In genomic region chr11:103683581-103683980, GRCh38 we compare ENCODE assay signal across 14 cellular contexts.
A peak's percentile ranks its signal among the peaks of the same experiment; 100 is the strongest.
DNase-seq lines count a peak whose midpoint lies in the region; ATAC-seq, FAIRE-seq and TF ChIP-seq lines count a peak whose summit lies in the region.
"Had no signal": no experiment of that assay in that cellular context is flagged by ENCODE, and none has a peak within 500 bp of the region (broad histone marks: within the 10 kb centered on the region; RNA-seq: fewer than 3 reads in every experiment).

No MANE protein-coding gene starts in this region.

- H3F3A ChIP-seq in GM23248 (ENCODE audit: insufficient read depth) (peaks cover 18% of the 10 kb centered on the region; the same call in 1 of the 2 replicates), SK-N-SH (replicated peaks; ENCODE audit: insufficient read depth) (no peaks in the 10 kb centered on the region)

- no peaks in the 10 kb centered on the region for H3K36me3 Mint-ChIP-seq in stimulated activated effector memory CD8-positive, alpha-beta T cell treated with anti-CD3 and anti-CD28 coated beads, Interleukin-12 subunit alpha, Interleukin-12 subunit beta, amount 100 ng/mL, for 72 hours
- H3K36me3 Mint-ChIP-seq: CD8-positive, alpha-beta T cell had no signal

- no peaks in the 10 kb centered on the region for H4K20me1 ChIP-seq in GM23248 (ENCODE audit: insufficient read depth)
- no peaks in the 10 kb centered on the region for H4K20me1 ChIP-seq in SK-N-SH (ENCODE audit: insufficient read depth)

- H3K27me3 ChIP-seq in GM23248 (replicated peaks; ENCODE audit: insufficient read depth) (no peaks in the 10 kb centered on the region), adipocyte (replicated peaks; ENCODE audit: control insufficient read depth, insufficient read depth, low read length) (no peaks in the 10 kb centered on the region), SK-N-SH (ENCODE audit: insufficient read depth) (no peaks in the 10 kb centered on the region)

- H2AFZ ChIP-seq in GM23248 (no peak overlapping the region), SK-N-SH (ENCODE audit: low read depth) (no peak overlapping the region)

- TF ChIP-seq RAD21 in SK-N-SH (IDR thresholded peaks at IDR 0.05; ENCODE audit: low read length) = no peak

- in situ Hi-C loops in GM23248 (cut with MboI) = loop anchor here (10.0 to 25.0 kb wide), 2 partner anchors 481 to 654 kb away; partner anchors contain the start of gene PDGFD

- TF ChIP-seq CTCF in fibroblast of mammary gland (conservative IDR thresholded peaks at IDR 0.05; ENCODE audit: control insufficient read depth, insufficient read depth, low read depth, low read length) (no peak), SK-N-SH (IDR thresholded peaks at IDR 0.05) (no peak)

- no peaks in the 10 kb centered on the region for H3K9me2 ChIP-seq in GM23248 (ENCODE audit: insufficient read depth)
- no peaks in the 10 kb centered on the region for H3K9me2 ChIP-seq in SK-N-SH

- H3K27ac ChIP-seq in GM23248 = no peak overlapping the region
- no peak overlapping the region for H3K27ac ChIP-seq in SK-N-SH (ENCODE audit: low read depth in 2 of 2, low read length in 1 of 2)

- peak; percentile 55 for DNase-seq in GM23248
- no peak for DNase-seq in adipocyte (ENCODE audit: low read depth)
- DNase-seq in fibroblast of mammary gland (ENCODE audit: low read depth) = peak; percentile 76
- no peak for DNase-seq in stimulated activated effector memory CD8-positive, alpha-beta T cell treated with anti-CD3 and anti-CD28 coated beads, Interleukin-12 subunit alpha, Interleukin-12 subunit beta, amount 100 ng/mL, for 72 hours (ENCODE audit: low spot score in 2 of 2)
- no peak for DNase-seq in SK-N-SH
- DNase-seq in frontal cortex (ENCODE audit: low spot score in 2 of 2) = no peak
- DNase-seq in NK-92 treated with Interleukin-12 subunit alpha and Interleukin-12 subunit beta, amount 100 ng/mL, for 24 hours (lab: John Stamatoyannopoulos, UW) = no peak
- DNase-seq: CD8-positive, alpha-beta T cell; DND-41; H7; MV-4-11; NCI-H1436 treated with DMSO at 0.1 percent for 48 hours; NCI-H524 treated with DMSO at 0.1 percent for 48 hours had no signal

- no peaks in the 10 kb centered on the region for H3K9me3 Mint-ChIP-seq in stimulated activated effector memory CD8-positive, alpha-beta T cell treated with anti-CD3 and anti-CD28 coated beads, Interleukin-12 subunit alpha, Interleukin-12 subunit beta, amount 100 ng/mL, for 72 hours
- H3K9me3 Mint-ChIP-seq: CD8-positive, alpha-beta T cell had no signal

- H3K4me1 ChIP-seq in GM23248 (ENCODE audit: insufficient read depth) (peaks cover 12% of the 10 kb centered on the region), adipocyte (ENCODE audit: control insufficient read depth, insufficient read depth, low read length) (peaks cover 38% of the 10 kb centered on the region), SK-N-SH (ENCODE audit: control insufficient read depth in 1 of 2, insufficient read depth in 2 of 2, low read depth in 1 of 2, low read length in 1 of 2) (peaks cover 6 to 8% of the 10 kb centered on the region in 2 experiments; a peak in 2 of 4 replicates)

- no peak overlapping the region for H3K4me3 Mint-ChIP-seq in stimulated activated effector memory CD8-positive, alpha-beta T cell treated with anti-CD3 and anti-CD28 coated beads, Interleukin-12 subunit alpha, Interleukin-12 subunit beta, amount 100 ng/mL, for 72 hours
- H3K4me3 Mint-ChIP-seq: CD8-positive, alpha-beta T cell had no signal

- H3K9me3 ChIP-seq in GM23248 (ENCODE audit: low read depth) = no peaks in the 10 kb centered on the region
- peaks cover 12% of the 10 kb centered on the region for H3K9me3 ChIP-seq in adipocyte (ENCODE audit: control insufficient read depth, low read length)
- H3K9me3 ChIP-seq in SK-N-SH = no peaks in the 10 kb centered on the region

- H3K4me3 ChIP-seq in GM23248 (no peak overlapping the region), adipocyte (ENCODE audit: low read length) (no peak overlapping the region), fibroblast of mammary gland (ENCODE audit: control insufficient read depth, low read depth, low read length) (no peak overlapping the region), SK-N-SH (ENCODE audit: low read depth in 2 of 2, low read length in 1 of 2) (no peak overlapping the region)

- CTCF ChIA-PET in SK-N-SH (lab: Yijun Ruan, JAX) = interaction anchor here (1.0 to 2.6 kb wide), 6 partner anchors 10 to 803 kb away, joined by 3 to 18 read pairs (median 12); partner anchors contain the start of gene PDGFD

- H3K9ac ChIP-seq in GM23248 (no peak overlapping the region), adipocyte (ENCODE audit: low read length) (peak overlapping the region; percentile 78), SK-N-SH (no peak overlapping the region)

- WGBS in GM23248 (ENCODE audit: low coverage in 1 of 2, low lambda C conversion rate in 2 of 2, missing lambda C conversion rate in 2 of 2), 2 experiments = 80 to 85% methylated on average over 2 of the region's 2 CpGs
- WGBS in SK-N-SH (ENCODE audit: low lambda C conversion rate) = 92% methylated on average over 2 of the region's 2 CpGs

- no peak overlapping the region for H3K4me2 ChIP-seq in GM23248 (ENCODE audit: unreplicated experiment)
- no peak overlapping the region for H3K4me2 ChIP-seq in SK-N-SH

- H3K4me1 Mint-ChIP-seq in stimulated activated effector memory CD8-positive, alpha-beta T cell treated with anti-CD3 and anti-CD28 coated beads, Interleukin-12 subunit alpha, Interleukin-12 subunit beta, amount 100 ng/mL, for 72 hours = peaks cover 8% of the 10 kb centered on the region

- H3K36me3 ChIP-seq in GM23248 (ENCODE audit: low read depth) (no peaks in the 10 kb centered on the region), adipocyte (ENCODE audit: control insufficient read depth, insufficient read depth, low read length, severe bottlenecking) (peaks cover 11% of the 10 kb centered on the region), SK-N-SH (replicated peaks in 1 of 2; ENCODE audit: control insufficient read depth in 1 of 2, insufficient read depth in 2 of 2, low read length in 1 of 2) (no peaks in the 10 kb centered on the region)

- peak; percentile 17 for ATAC-seq in stimulated activated effector memory CD8-positive, alpha-beta T cell treated with anti-CD3 and anti-CD28 coated beads, Interleukin-12 subunit alpha, Interleukin-12 subunit beta, amount 100 ng/mL, for 72 hours
- ATAC-seq: CD8-positive, alpha-beta T cell had no signal

- POLR2A ChIA-PET in SK-N-SH (lab: Yijun Ruan, JAX) = no interaction called here

- no peak for TF ChIP-seq EP300 in SK-N-SH (IDR thresholded peaks at IDR 0.05; ENCODE audit: borderline replicate concordance in 1 of 2, low read depth in 1 of 2, low read length in 1 of 2)

- H3K79me2 ChIP-seq in GM23248 (ENCODE audit: insufficient read depth) = no peaks in the 10 kb centered on the region
- no peaks in the 10 kb centered on the region for H3K79me2 ChIP-seq in SK-N-SH (ENCODE audit: insufficient read depth)

- no peak overlapping the region for H3K27ac Mint-ChIP-seq in stimulated activated effector memory CD8-positive, alpha-beta T cell treated with anti-CD3 and anti-CD28 coated beads, Interleukin-12 subunit alpha, Interleukin-12 subunit beta, amount 100 ng/mL, for 72 hours
- H3K27ac Mint-ChIP-seq: CD8-positive, alpha-beta T cell had no signal

- no peak for FAIRE-seq in frontal cortex (lab: Jason Lieb, UNC)
- FAIRE-seq: D721Med had no signal

TF ChIP-seq in SK-N-SH, 30 proteins besides CTCF, POLR2A, EP300 and RAD21 (continues in another document):
- TF ChIP-seq NRF1 (IDR thresholded peaks at IDR 0.05; ENCODE audit: low read depth, low read length) = no peak
- TF ChIP-seq FOXJ3 (CRISPR knock-in tag; IDR thresholded peaks at IDR 0.05) = no peak
- TF ChIP-seq MAX (IDR thresholded peaks at IDR 0.05; ENCODE audit: low read depth) = no peak
- no peak for TF ChIP-seq GABPA (IDR thresholded peaks at IDR 0.05; ENCODE audit: low read depth)
- no peak for TF ChIP-seq ZBTB33 (IDR thresholded peaks at IDR 0.05; ENCODE audit: borderline replicate concordance, low read depth)
- TF ChIP-seq MXI1 (IDR thresholded peaks at IDR 0.05; ENCODE audit: low read depth, low read length) = no peak
- TF ChIP-seq POLR2AphosphoS5 (IDR thresholded peaks at IDR 0.05; ENCODE audit: low read depth, low read length) = no peak
- TF ChIP-seq YY1 (IDR thresholded peaks at IDR 0.05; ENCODE audit: low read depth) = no peak
- no peak for TF ChIP-seq TEAD4 (IDR thresholded peaks at IDR 0.05; ENCODE audit: borderline replicate concordance, insufficient read depth)
- no peak for TF ChIP-seq ELF1 (IDR thresholded peaks at IDR 0.05)
- no peak for TF ChIP-seq RXRA (IDR thresholded peaks at IDR 0.05; ENCODE audit: borderline replicate concordance, low read depth)
- no peak for TF ChIP-seq USF2 (IDR thresholded peaks at IDR 0.05; ENCODE audit: borderline replicate concordance, low read depth, low read length)

Comparison
In these comparisons a context has a peak if more than half of its experiments do, and no peak if none do; other contexts are left out.
1. DNase-seq: peak in GM23248 (single experiment) and fibroblast of mammary gland (single experiment); none in adipocyte (single experiment), stimulated activated effector memory CD8-positive, alpha-beta T cell treated with anti-CD3 and anti-CD28 coated beads, Interleukin-12 subunit alpha, Interleukin-12 subunit beta, amount 100 ng/mL, for 72 hours (0 of 2), SK-N-SH (single experiment), frontal cortex (0 of 2) and NK-92 treated with Interleukin-12 subunit alpha and Interleukin-12 subunit beta, amount 100 ng/mL, for 24 hours (single experiment).